Comparison of ENCODE assay signal across 18 cellular contexts in the genomic region with DNA sequence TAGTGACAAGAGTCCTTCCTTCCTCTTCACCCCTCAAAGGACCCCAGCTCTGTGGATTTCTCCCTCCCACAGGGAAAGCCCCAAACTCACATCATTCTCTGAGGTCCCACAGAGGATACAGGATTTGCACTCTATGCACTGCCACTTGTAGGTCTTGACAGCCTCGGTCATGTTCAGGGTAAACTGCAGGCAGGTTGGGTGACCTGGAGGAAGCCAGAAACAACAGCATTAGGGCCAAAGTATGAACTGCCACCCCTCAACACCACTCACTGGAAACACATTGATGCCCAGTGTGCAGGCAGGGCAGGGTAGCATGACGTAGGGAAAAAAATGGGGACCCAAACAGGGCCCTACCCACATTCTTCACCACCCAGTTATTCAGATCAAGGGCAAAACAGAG.
A peak's percentile ranks its signal among the peaks of the same experiment; 100 is the strongest.
DNase-seq lines count a peak whose midpoint lies in the region; FAIRE-seq and TF ChIP-seq lines count a peak whose summit lies in the region.
"Had no signal": no experiment of that assay in that cellular context is flagged by ENCODE, and none has a peak within 500 bp of the region (broad histone marks: within the 10 kb centered on the region; RNA-seq: fewer than 3 reads in every experiment).

No MANE protein-coding gene starts in this region.

- H3K23me2 ChIP-seq in H9 (ENCODE audit: insufficient read length, low read depth, low read length, poor library complexity, severe bottlenecking), result no peaks in the 10 kb centered on the region

- H3K4me1 ChIP-seq in H9 (ENCODE audit: insufficient read depth, low read length) (no peaks in the 10 kb centered on the region), SJCRH30 (no peaks in the 10 kb centered on the region)

- no peak overlapping the region for H3T11ph ChIP-seq in H9 (ENCODE audit: low read length)

- H3K36me3 Mint-ChIP-seq in H9 (ENCODE audit: insufficient read depth in 1 of 3, low read depth in 3 of 3) (peaks cover 0 to 10% (median 5%) of the 10 kb centered on the region in 3 experiments; a peak in 5 of 7 replicates), type B pancreatic cell (no peaks in the 10 kb centered on the region)
- H3K36me3 Mint-ChIP-seq: CD4-positive, alpha-beta memory T cell; IgD-negative memory B cell had no signal

- H3K27me3 ChIP-seq in H9 (ENCODE audit: insufficient read depth, low read length), result peaks cover 2% of the 10 kb centered on the region; the same call in 1 of the 2 replicates
- no peaks in the 10 kb centered on the region for H3K27me3 ChIP-seq in bronchial epithelial cell (ENCODE audit: control insufficient read depth, insufficient read depth, low read length)
- H3K27me3 ChIP-seq in H7 (ENCODE audit: control insufficient read depth, insufficient read depth, low read length), result no peaks in the 10 kb centered on the region
- peaks cover 4% of the 10 kb centered on the region; the same call in 1 of the 2 replicates for H3K27me3 ChIP-seq in SJCRH30

- no peak overlapping the region for H3K27ac Mint-ChIP-seq in H9
- no peak overlapping the region for H3K27ac Mint-ChIP-seq in type B pancreatic cell
- H3K27ac Mint-ChIP-seq: B cell; CD4-positive, alpha-beta memory T cell; HFFc6; IgD-negative memory B cell had no signal

- no peaks in the 10 kb centered on the region for H3K79me2 ChIP-seq in H9 (ENCODE audit: insufficient read depth, low read length)

- H3K27me3 Mint-ChIP-seq in H9 (ENCODE audit: low read depth) (peaks cover 16% of the 10 kb centered on the region), type B pancreatic cell (peaks cover 19% of the 10 kb centered on the region)

- H2BK12ac ChIP-seq in H9 (ENCODE audit: insufficient read length, low read depth, low read length), result no peak overlapping the region

- no peaks in the 10 kb centered on the region for H3K79me1 ChIP-seq in H9 (ENCODE audit: insufficient read depth, low read depth, low read length, poor library complexity, severe bottlenecking)

- H3K4me1 Mint-ChIP-seq in H9 (no peaks in the 10 kb centered on the region; a peak in 1 of 4 replicates), type B pancreatic cell (ENCODE audit: unreplicated experiment) (no peaks in the 10 kb centered on the region)

- H2AK5ac ChIP-seq in H9 (ENCODE audit: insufficient read length, low read length), result no peak overlapping the region

- DNase-seq in H9 (peak; percentile 14), bronchial epithelial cell (ENCODE audit: low read depth) (no peak), islet precursor cell (peak; percentile 32), type B pancreatic cell (ENCODE audit: extremely low spot score, unreplicated experiment) (peak; percentile 32), H7 (no peak), NCI-H128 (lab: John Stamatoyannopoulos, UW; ENCODE audit: unreplicated experiment) (no peak), SJCRH30 (no peak)
- DNase-seq: CD4-positive, alpha-beta memory T cell; DMS79; GOT3; HCEC 1CT; HFFc6 had no signal

- H3K9me3 Mint-ChIP-seq in H9 (peaks cover 13 to 19% of the 10 kb centered on the region in 2 experiments), type B pancreatic cell (peaks cover 10% of the 10 kb centered on the region)

- H3K56ac ChIP-seq in H9 (ENCODE audit: insufficient read length, low read depth, low read length), result no peak overlapping the region

- H3K27ac ChIP-seq in H9 (ENCODE audit: insufficient read length, low read depth, low read length), result no peak overlapping the region
- H3K27ac ChIP-seq in SJCRH30, result no peak overlapping the region
- H3K27ac ChIP-seq: C4-2B had no signal

- no CpG with 5 or more reads among the region's 2 CpGs for WGBS in H9 (ENCODE audit: extremely low coverage, insufficient read length, low lambda C conversion rate)

- TF ChIP-seq CTCF in H9 (conservative IDR thresholded peaks at IDR 0.05), result no peak
- TF ChIP-seq CTCF in bronchial epithelial cell (IDR thresholded peaks at IDR 0.05; ENCODE audit: insufficient read depth, low read length, severe bottlenecking), result no peak
- TF ChIP-seq CTCF in type B pancreatic cell (conservative IDR thresholded peaks at IDR 0.05), result no peak

- H3K18ac ChIP-seq in H9 (ENCODE audit: insufficient read length, low read depth, low read length), result no peak overlapping the region

- no peak overlapping the region for H3K4me3 ChIP-seq in bronchial epithelial cell (ENCODE audit: low read depth, low read length)
- no peak overlapping the region for H3K4me3 ChIP-seq in H7 (ENCODE audit: insufficient read depth, low read depth, low read length)
- no peak overlapping the region for H3K4me3 ChIP-seq in SJCRH30

- H3K9me3 ChIP-seq in H9 (ENCODE audit: control insufficient read depth, low read depth, low read length), result no peaks in the 10 kb centered on the region
- peaks cover 3% of the 10 kb centered on the region; the same call in 1 of the 2 replicates for H3K9me3 ChIP-seq in SJCRH30 (replicated peaks)

- H3K36me3 ChIP-seq in bronchial epithelial cell (ENCODE audit: control insufficient read depth, insufficient read depth, low read length) (no peaks in the 10 kb centered on the region), H7 (replicated peaks; ENCODE audit: control insufficient read depth, insufficient read depth, low read length) (no peaks in the 10 kb centered on the region), SJCRH30 (no peaks in the 10 kb centered on the region)

- H3K4me3 Mint-ChIP-seq in H9 (no peak overlapping the region), type B pancreatic cell (no peak overlapping the region)
- H3K4me3 Mint-ChIP-seq: B cell; CD4-positive, alpha-beta memory T cell; HFFc6; IgD-negative memory B cell had no signal

- peak; percentile 52 for FAIRE-seq in bronchial epithelial cell (lab: Jason Lieb, UNC)
- FAIRE-seq: A204.1, GM12891, GM19239 had no signal

- no peak overlapping the region for H3K23ac ChIP-seq in H9 (ENCODE audit: insufficient read length, low read depth, low read length)

- H4K5ac ChIP-seq in H9 (ENCODE audit: insufficient read length, low read depth, low read length), result no peak overlapping the region

- no peak overlapping the region for H2BK15ac ChIP-seq in H9 (ENCODE audit: low read depth, low read length)

- no peaks in the 10 kb centered on the region for H4K20me1 ChIP-seq in H9 (ENCODE audit: control insufficient read depth, insufficient read depth, insufficient read length)

- no peak overlapping the region for H2BK20ac ChIP-seq in H9 (ENCODE audit: low read depth, low read length, poor library complexity, severe bottlenecking)

- H3K4ac ChIP-seq in H9 (ENCODE audit: low read depth, low read length), result no peak overlapping the region

- H2BK120ac ChIP-seq in H9 (ENCODE audit: low read depth, low read length, poor library complexity, severe bottlenecking), result no peak overlapping the region

- no peak overlapping the region for H3K4me2 ChIP-seq in H9 (ENCODE audit: insufficient read depth, insufficient read length, low read length)

- H3K14ac ChIP-seq in H9 (ENCODE audit: insufficient read depth, low read length), result no peak overlapping the region

- H2AFZ ChIP-seq in H9 (ENCODE audit: low read length), result no peak overlapping the region

- H4K8ac ChIP-seq in H9 (replicated peaks; ENCODE audit: insufficient read length, low read depth, low read length), result no peak overlapping the region

- no peak overlapping the region for H3K9ac ChIP-seq in H9 (ENCODE audit: extremely low read depth, insufficient read length, low read length)

- H2BK5ac ChIP-seq in H9 (ENCODE audit: insufficient read length, low read length), result no peak overlapping the region

- no peak overlapping the region for H4K91ac ChIP-seq in H9 (ENCODE audit: insufficient read length, low read depth, low read length)

Comparison
In these comparisons a context has a peak if more than half of its experiments do, and no peak if none do; other contexts are left out.
1. DNase-seq: peak in H9 (single experiment), islet precursor cell (single experiment) and type B pancreatic cell (single experiment); none in bronchial epithelial cell (single experiment), H7 (single experiment), NCI-H128 (single experiment) and SJCRH30 (0 of 2).